Comparison of ENCODE assay signal across 8 cellular contexts in genomic region chr19:45177817-45178261, GRCh38. TPM values are rescaled to one million over a fixed set of nuclear protein-coding genes. Genes with fewer than 3 reads are reported as not detected.
A peak's percentile ranks its signal among the peaks of the same experiment; 100 is the strongest.
DNase-seq lines count a peak whose midpoint lies in the region; ATAC-seq and TF ChIP-seq lines count a peak whose summit lies in the region.

Gene TRAPPC6A, minus strand, starts transcription at chr19:45178237. Its CDS starts 19 bp downstream, at chr19:45178218.

- H3K4me3 ChIP-seq in HEK293 (ENCODE audit: low read depth, low read length) (peak within 1 kb of the TSS; percentile 83), OCI-LY1 (ENCODE audit: low read depth, low read length, poor library complexity, severe bottlenecking) (peak within 1 kb of the TSS; percentile 87), lung (peak within 1 kb of the TSS; percentile 72)

- no peaks in the 10 kb centered on the region for H3K9me3 ChIP-seq in ES-I3 (ENCODE audit: control insufficient read depth, insufficient read depth, low read length)
- H3K9me3 ChIP-seq in HEK293 (ENCODE audit: control insufficient read depth, insufficient read depth, low read depth, low read length): no peaks in the 10 kb centered on the region
- no peaks in the 10 kb centered on the region for H3K9me3 ChIP-seq in OCI-LY1 (ENCODE audit: low read length)
- H3K9me3 ChIP-seq in lung (ENCODE audit: control insufficient read depth in 2 of 2, insufficient read depth in 1 of 2, low read length in 1 of 2): no peaks in the 10 kb centered on the region

- no peaks in the 10 kb centered on the region for H3K36me3 Mint-ChIP-seq in type B pancreatic cell

- POLR2A ChIA-PET in HEK293 (lab: Yijun Ruan, JAX): interaction anchor here (0.5 to 4.2 kb wide), 19 partner anchors 9 to 1088 kb away, joined by 3 to 54 read pairs (median 5); partner anchors contain the start of genes CLASRP, CLPTM1, ERCC2 and GEMIN7

- peak within 1 kb of the TSS; percentile 95 for H3K4me2 ChIP-seq in OCI-LY1 (ENCODE audit: low read length)

- WGBS in lung, 2 donors: 1% methylated on average over 34 to 36 of the region's 36 CpGs

- H3K4me3 Mint-ChIP-seq in type B pancreatic cell: peak within 1 kb of the TSS; percentile 97

- ATAC-seq in lung (ENCODE audit: insufficient read depth, low FRiP score) (peak; percentile 3), HG02840 (IDR thresholded peaks at IDR 0.05; ENCODE audit: low FRiP score, unreplicated experiment) (no peak)

- no peaks in the 10 kb centered on the region for H3K27me3 Mint-ChIP-seq in type B pancreatic cell

- no peaks in the 10 kb centered on the region for H3K27me3 ChIP-seq in OCI-LY1 (ENCODE audit: insufficient read depth, low read length)
- no peaks in the 10 kb centered on the region for H3K27me3 ChIP-seq in lung (ENCODE audit: control insufficient read depth, insufficient read depth)

- no peaks in the 10 kb centered on the region for H4K20me1 ChIP-seq in OCI-LY1 (ENCODE audit: insufficient read depth, low read length)

- peak within 1 kb of the TSS; percentile 96 for H3K27ac Mint-ChIP-seq in type B pancreatic cell

- peaks cover 3% of the 10 kb centered on the region; the same call in 1 of the 2 replicates for H3K79me2 ChIP-seq in OCI-LY1 (ENCODE audit: insufficient read depth, low read length)

- H3K27ac ChIP-seq in HEK293 (ENCODE audit: extremely low read depth, low read depth, low read length) (peak within 1 kb of the TSS; percentile 85), OCI-LY1 (ENCODE audit: low read depth, low read length, poor library complexity, severe bottlenecking) (peak within 1 kb of the TSS; percentile 64), cingulate gyrus (ENCODE audit: low read depth, low read length) (peak within 1 kb of the TSS; percentile 77), lung (ENCODE audit: low read depth in 1 of 2, low read length in 1 of 2) (peak within 1 kb of the TSS; percentile 94 to 96)

- no peaks in the 10 kb centered on the region for H3K9me3 Mint-ChIP-seq in type B pancreatic cell

- no peak for DNase-seq in lung (ENCODE audit: low spot score)
- DNase-seq in type B pancreatic cell (ENCODE audit: extremely low spot score, unreplicated experiment): no peak
- DNase-seq in NCI-H1105 (lab: John Stamatoyannopoulos, UW): no peak

- H3K36me3 ChIP-seq in ES-I3 (ENCODE audit: insufficient read depth, low read length): no peaks in the 10 kb centered on the region; the same call in 1 of the 2 replicates
- H3K36me3 ChIP-seq in HEK293 (ENCODE audit: control insufficient read depth in 2 of 2, insufficient read depth in 1 of 2, low read length in 2 of 2): peaks cover 8 to 9% of the 10 kb centered on the region in 2 experiments
- H3K36me3 ChIP-seq in OCI-LY1 (ENCODE audit: insufficient read depth, low read length): peaks cover 9% of the 10 kb centered on the region; the same call in 1 of the 2 replicates
- H3K36me3 ChIP-seq in lung (ENCODE audit: control insufficient read depth in 2 of 2, insufficient read depth in 2 of 2, low read length in 2 of 2): peaks cover 0 to 3% of the 10 kb centered on the region in 2 donors

- H3F3A ChIP-seq in OCI-LY1 (ENCODE audit: insufficient read depth, low read length): no peaks in the 10 kb centered on the region

- TF ChIP-seq CTCF in HEK293 (tag by site-specific recombination; IDR thresholded peaks at IDR 0.05) (no peak), OCI-LY1 (IDR thresholded peaks at IDR 0.05; ENCODE audit: low read length) (no peak), lung (IDR thresholded peaks at IDR 0.05; ENCODE audit: control extremely low read depth, extremely low read depth) (no peak), type B pancreatic cell (conservative IDR thresholded peaks at IDR 0.05) (no peak)

- no peaks in the 10 kb centered on the region for H3K9me2 ChIP-seq in OCI-LY1 (ENCODE audit: low read depth, low read length)

- peaks cover 17% of the 10 kb centered on the region for H3K4me1 Mint-ChIP-seq in type B pancreatic cell (ENCODE audit: unreplicated experiment)

- CTCF ChIA-PET in HEK293 (lab: Yijun Ruan, JAX): interaction anchor here (0.6 to 2.8 kb wide), 10 partner anchors 10 to 277 kb away, joined by 3 to 16 read pairs (median 4); no protein-coding TSS in a partner anchor

- H3K9ac ChIP-seq in ES-I3 (ENCODE audit: low read depth, low read length): peak within 1 kb of the TSS; percentile 93
- H3K9ac ChIP-seq in OCI-LY1 (ENCODE audit: low read length): peak within 1 kb of the TSS; percentile 80

- no peaks in the 10 kb centered on the region; the same call in 1 of the 2 replicates for H3K4me1 ChIP-seq in ES-I3 (ENCODE audit: insufficient read depth, low read length)
- H3K4me1 ChIP-seq in HEK293 (ENCODE audit: control insufficient read depth, insufficient read depth, low read length): peaks cover 8% of the 10 kb centered on the region
- H3K4me1 ChIP-seq in OCI-LY1 (ENCODE audit: insufficient read depth, low read length, severe bottlenecking): peaks cover 24% of the 10 kb centered on the region
- peaks cover 0 to 17% of the 10 kb centered on the region in 2 donors for H3K4me1 ChIP-seq in lung (ENCODE audit: control insufficient read depth in 2 of 2, insufficient read depth in 2 of 2, low read length in 2 of 2)

- 0 out of 2 replicates have a peak within 1 kb of the TSS, but pooled peaks have one; percentile 5 for H2AFZ ChIP-seq in OCI-LY1 (ENCODE audit: low read length)

TF ChIP-seq in HEK293, 187 proteins besides CTCF, POLR2A, EP300 and RAD21 (continues in another document):
- TF ChIP-seq, protein P1, sequence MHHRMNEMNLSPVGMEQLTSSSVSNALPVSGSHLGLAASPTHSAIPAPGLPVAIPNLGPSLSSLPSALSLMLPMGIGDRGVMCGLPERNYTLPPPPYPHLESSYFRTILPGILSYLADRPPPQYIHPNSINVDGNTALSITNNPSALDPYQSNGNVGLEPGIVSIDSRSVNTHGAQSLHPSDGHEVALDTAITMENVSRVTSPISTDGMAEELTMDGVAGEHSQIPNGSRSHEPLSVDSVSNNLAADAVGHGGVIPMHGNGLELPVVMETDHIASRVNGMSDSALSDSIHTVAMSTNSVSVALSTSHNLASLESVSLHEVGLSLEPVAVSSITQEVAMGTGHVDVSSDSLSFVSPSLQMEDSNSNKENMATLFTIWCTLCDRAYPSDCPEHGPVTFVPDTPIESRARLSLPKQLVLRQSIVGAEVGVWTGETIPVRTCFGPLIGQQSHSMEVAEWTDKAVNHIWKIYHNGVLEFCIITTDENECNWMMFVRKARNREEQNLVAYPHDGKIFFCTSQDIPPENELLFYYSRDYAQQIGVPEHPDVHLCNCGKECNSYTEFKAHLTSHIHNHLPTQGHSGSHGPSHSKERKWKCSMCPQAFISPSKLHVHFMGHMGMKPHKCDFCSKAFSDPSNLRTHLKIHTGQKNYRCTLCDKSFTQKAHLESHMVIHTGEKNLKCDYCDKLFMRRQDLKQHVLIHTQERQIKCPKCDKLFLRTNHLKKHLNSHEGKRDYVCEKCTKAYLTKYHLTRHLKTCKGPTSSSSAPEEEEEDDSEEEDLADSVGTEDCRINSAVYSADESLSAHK (tag by site-specific recombination; IDR thresholded peaks at IDR 0.05): no peak
- TF ChIP-seq, protein P2, sequence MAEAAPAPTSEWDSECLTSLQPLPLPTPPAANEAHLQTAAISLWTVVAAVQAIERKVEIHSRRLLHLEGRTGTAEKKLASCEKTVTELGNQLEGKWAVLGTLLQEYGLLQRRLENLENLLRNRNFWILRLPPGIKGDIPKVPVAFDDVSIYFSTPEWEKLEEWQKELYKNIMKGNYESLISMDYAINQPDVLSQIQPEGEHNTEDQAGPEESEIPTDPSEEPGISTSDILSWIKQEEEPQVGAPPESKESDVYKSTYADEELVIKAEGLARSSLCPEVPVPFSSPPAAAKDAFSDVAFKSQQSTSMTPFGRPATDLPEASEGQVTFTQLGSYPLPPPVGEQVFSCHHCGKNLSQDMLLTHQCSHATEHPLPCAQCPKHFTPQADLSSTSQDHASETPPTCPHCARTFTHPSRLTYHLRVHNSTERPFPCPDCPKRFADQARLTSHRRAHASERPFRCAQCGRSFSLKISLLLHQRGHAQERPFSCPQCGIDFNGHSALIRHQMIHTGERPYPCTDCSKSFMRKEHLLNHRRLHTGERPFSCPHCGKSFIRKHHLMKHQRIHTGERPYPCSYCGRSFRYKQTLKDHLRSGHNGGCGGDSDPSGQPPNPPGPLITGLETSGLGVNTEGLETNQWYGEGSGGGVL (tag by site-specific recombination; IDR thresholded peaks at IDR 0.05): 0 out of 2 replicates have a peak, but pooled peaks have one; percentile 18
- TF ChIP-seq KLF8 (tag by site-specific recombination; IDR thresholded peaks at IDR 0.05) (peak; percentile 44; the same call in 1 of the 2 replicates), ZNF658 (tag by site-specific recombination; IDR thresholded peaks at IDR 0.05) (no peak), ZNF2 (tag by site-specific recombination; IDR thresholded peaks at IDR 0.05) (peak; percentile 20; the same call in 1 of the 2 replicates), ZNF155 (tag by site-specific recombination; IDR thresholded peaks at IDR 0.05) (no peak), ZFP41 (tag by site-specific recombination; IDR thresholded peaks at IDR 0.05; ENCODE audit: borderline replicate concordance) (no peak), MEIS1 (CRISPR knock-in tag; IDR thresholded peaks at IDR 0.05; ENCODE audit: borderline replicate concordance) (no peak), MYNN (tag by site-specific recombination; IDR thresholded peaks at IDR 0.05; ENCODE audit: borderline replicate concordance) (no peak), ZNF394 (tag by site-specific recombination; IDR thresholded peaks at IDR 0.05; ENCODE audit: borderline replicate concordance) (peak; percentile 13; the same call in 1 of the 2 replicates), ZNF660 (tag by site-specific recombination; IDR thresholded peaks at IDR 0.05) (peak; percentile 95), ZNF561 (tag by site-specific recombination; IDR thresholded peaks at IDR 0.05; ENCODE audit: borderline replicate concordance) (0 out of 2 replicates have a peak, but pooled peaks have one; percentile 48), ZNF26 (tag by site-specific recombination; IDR thresholded peaks at IDR 0.05) (no peak), ZBTB17 (tag by site-specific recombination; IDR thresholded peaks at IDR 0.05) (peak; percentile 60), YY1 (tag by site-specific recombination; IDR thresholded peaks at IDR 0.05) (peak; percentile 64; the same call in 1 of the 2 replicates)

RNA-seq across cellular contexts. Expression of gene TRAPPC6A, which starts in this region (rescaled TPM):
- total RNA-seq in lung: 10 to 100 TPM; 14.0 to 20.5 TPM
- polyA plus RNA-seq in lung: 10 to 100 TPM; 32.0 to 38.4 TPM
- total RNA-seq in type B pancreatic cell (ENCODE audit: low replicate concordance): 36.7 and 41.3 TPM in 2 replicates
